Comparison of ENCODE assay signal across 28 cellular contexts in the genomic region with DNA sequence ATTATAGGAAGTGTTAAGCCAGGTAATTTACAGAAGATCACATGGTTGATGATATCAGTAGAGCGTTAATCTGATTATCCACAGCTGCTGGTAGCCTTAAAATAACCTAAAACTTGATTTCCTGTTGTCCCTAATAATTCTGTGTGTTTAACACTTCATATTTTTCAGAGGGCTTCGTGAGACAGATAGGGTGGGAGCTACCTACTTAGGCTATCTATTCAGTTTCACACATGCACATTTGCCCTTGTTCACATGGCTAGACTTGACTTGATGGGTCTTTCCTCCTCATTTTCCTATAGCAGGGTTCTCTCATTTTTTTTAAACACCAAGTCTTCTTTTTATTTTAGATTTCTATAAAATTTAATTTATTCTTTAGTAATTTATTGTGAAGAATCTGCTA. TPM values are rescaled to one million over a fixed set of nuclear protein-coding genes. Genes with fewer than 3 reads are reported as not detected.
DNase-seq lines count a peak whose midpoint lies in the region; FAIRE-seq and TF ChIP-seq lines count a peak whose summit lies in the region.
"Had no signal": no experiment of that assay in that cellular context is flagged by ENCODE, and none has a peak within 500 bp of the region (broad histone marks: within the 10 kb centered on the region; RNA-seq: fewer than 3 reads in every experiment).

No MANE protein-coding gene starts in this region.

- BruUV-seq in MCF 10A (replicated peaks; lab: Mats Ljungman, UMichigan) (no TSS peak), mammary epithelial cell (replicated peaks; lab: Mats Ljungman, UMichigan) (no TSS peak)

- H4K20me1 ChIP-seq in mammary epithelial cell (ENCODE audit: insufficient read depth, low read length) (peaks cover 5% of the 10 kb centered on the region), Loucy (ENCODE audit: insufficient read depth, low read length, poor library complexity, severe bottlenecking) (peaks cover 72% of the 10 kb centered on the region), osteoblast (ENCODE audit: insufficient read depth, low read length) (peaks cover 78% of the 10 kb centered on the region)

- in situ Hi-C loops in mammary epithelial cell (cut with MboI; ENCODE audit: low sequenced_read_pairs in 2 of 2), result no loop called here

- no peak overlapping the region for H3K27ac ChIP-seq in mammary epithelial cell (ENCODE audit: insufficient read depth, low read depth, low read length)
- peak overlapping the region; percentile 26 for H3K27ac ChIP-seq in osteoblast (ENCODE audit: low read depth, low read length)
- no peak overlapping the region for H3K27ac ChIP-seq in kidney (ENCODE audit: low read depth in 2 of 2, low read length in 2 of 2)
- H3K27ac ChIP-seq: 22Rv1, A549, BLaER1 had no signal

- H3K9me3 ChIP-seq in mammary epithelial cell (replicated peaks; ENCODE audit: insufficient read depth, low read length) (no peaks in the 10 kb centered on the region), Loucy (ENCODE audit: insufficient read depth, low read depth, low read length) (no peaks in the 10 kb centered on the region), osteoblast (ENCODE audit: low read depth, low read length) (no peaks in the 10 kb centered on the region), kidney (ENCODE audit: control insufficient read depth in 1 of 2, low read length in 2 of 2) (no peaks in the 10 kb centered on the region)
- H3K9me3 ChIP-seq: A549, BE2C had no signal

- no peaks in the 10 kb centered on the region for H3F3A ChIP-seq in Loucy (ENCODE audit: low read depth)

- POLR2A ChIA-PET in MCF 10A (lab: Yijun Ruan, JAX), result interaction anchor here (0.5 to 1.3 kb wide), 3 partner anchors 8 to 13 kb away, joined by 3 to 5 read pairs (median 4); no protein-coding TSS in a partner anchor

- peaks cover 40% of the 10 kb centered on the region for H3K4me1 Mint-ChIP-seq in MCF 10A (ENCODE audit: insufficient read depth, unreplicated experiment)
- H3K4me1 Mint-ChIP-seq in dendritic cell treated with granulocyte-macrophage colony-stimulating factor and Interleukin-4, amounts not matched to agents 40 ng/mL and 50 ng/mL, for 4 days (ENCODE audit: low read depth), result peaks cover 64% of the 10 kb centered on the region

- peaks cover 4% of the 10 kb centered on the region for H3K4me1 ChIP-seq in mammary epithelial cell (ENCODE audit: insufficient read depth, low read length)
- H3K4me1 ChIP-seq in Loucy (ENCODE audit: insufficient read depth, low read length, poor library complexity, severe bottlenecking), result peaks cover 32% of the 10 kb centered on the region
- H3K4me1 ChIP-seq in osteoblast (ENCODE audit: insufficient read depth, low read length), result peaks cover 61% of the 10 kb centered on the region
- peaks cover 10 to 22% of the 10 kb centered on the region in 2 donors for H3K4me1 ChIP-seq in kidney (ENCODE audit: control insufficient read depth in 1 of 2, insufficient read depth in 1 of 2, low read depth in 1 of 2, low read length in 2 of 2)
- H3K4me1 ChIP-seq: BE2C had no signal

- H3K36me3 ChIP-seq in mammary epithelial cell (ENCODE audit: insufficient read depth, low read length) (no peaks in the 10 kb centered on the region), Loucy (ENCODE audit: insufficient read depth, low read length) (no peaks in the 10 kb centered on the region), osteoblast (ENCODE audit: insufficient read depth, low read length) (peaks cover 40% of the 10 kb centered on the region), kidney (ENCODE audit: control insufficient read depth in 1 of 2, insufficient read depth in 2 of 2, low read length in 2 of 2) (peaks cover 0 to 2% of the 10 kb centered on the region in 2 donors)
- H3K36me3 ChIP-seq: BE2C had no signal

- H3K36me3 Mint-ChIP-seq in MCF 10A (ENCODE audit: insufficient read depth, unreplicated experiment), result peaks cover 20% of the 10 kb centered on the region
- peaks cover 40% of the 10 kb centered on the region for H3K36me3 Mint-ChIP-seq in dendritic cell treated with granulocyte-macrophage colony-stimulating factor and Interleukin-4, amounts not matched to agents 40 ng/mL and 50 ng/mL, for 4 days (ENCODE audit: low read depth)

- no peaks in the 10 kb centered on the region for H3K27me3 ChIP-seq in mammary epithelial cell (ENCODE audit: insufficient read depth, low read length)
- H3K27me3 ChIP-seq in Loucy (ENCODE audit: insufficient read depth, low read length, poor library complexity, severe bottlenecking), result no peaks in the 10 kb centered on the region
- no peaks in the 10 kb centered on the region for H3K27me3 ChIP-seq in osteoblast (ENCODE audit: insufficient read depth, low read length)
- H3K27me3 ChIP-seq: BE2C, BLaER1 had no signal

- WGBS in mammary epithelial cell (ENCODE audit: low coverage, missing lambda C conversion rate), result 91% methylated on average over 2 of the region's 2 CpGs

- H3K79me2 ChIP-seq in mammary epithelial cell (ENCODE audit: insufficient read depth, low read length) (peaks cover 100% of the 10 kb centered on the region), Loucy (ENCODE audit: insufficient read depth, low read length) (peaks cover 97% of the 10 kb centered on the region), osteoblast (ENCODE audit: insufficient read depth, low read length) (peaks cover 99% of the 10 kb centered on the region)

- intact Hi-C loops in MCF 10A (cut with micrococcal nuclease) (no loop called here), mammary epithelial cell (cut with micrococcal nuclease) (no loop called here), kidney (cut with DNase I) (loop anchor here (10.0 kb wide), 1 partner anchor 135 kb away; no protein-coding TSS in a partner anchor)
- intact Hi-C loops in dendritic cell treated with granulocyte-macrophage colony-stimulating factor and Interleukin-4, amounts not matched to agents 40 ng/mL and 50 ng/mL, for 4 days (cut with micrococcal nuclease), result no loop called here

- no peaks in the 10 kb centered on the region for H3K27me3 Mint-ChIP-seq in MCF 10A (ENCODE audit: insufficient read depth, unreplicated experiment)
- H3K27me3 Mint-ChIP-seq in dendritic cell treated with granulocyte-macrophage colony-stimulating factor and Interleukin-4, amounts not matched to agents 40 ng/mL and 50 ng/mL, for 4 days, result no peaks in the 10 kb centered on the region
- H3K27me3 Mint-ChIP-seq: CD4-positive, alpha-beta memory T cell; CD4-positive, CD25-positive, alpha-beta regulatory T cell; CD8-positive, alpha-beta memory T cell had no signal

- H3K9me2 ChIP-seq in Loucy (replicated peaks; ENCODE audit: low read depth, low read length), result no peaks in the 10 kb centered on the region

- DNase-seq in MCF 10A (ENCODE audit: unreplicated experiment), result no peak
- DNase-seq in mammary epithelial cell, result no peak
- DNase-seq in osteoblast (ENCODE audit: insufficient read length, low spot score, missing footprints), result no peak
- DNase-seq in NCI-H82 treated with DMSO at 0.1 percent for 48 hours (lab: John Stamatoyannopoulos, UW; ENCODE audit: unreplicated experiment), result no peak
- no peak for DNase-seq in stimulated activated CD8-positive, alpha-beta memory T cell treated with anti-CD3 and anti-CD28 coated beads, Interleukin-4, amount 100 ng/mL, for 48 hours
- no peak for DNase-seq in kidney
- DNase-seq: ACHN; BE2C; C1 segment of cervical spinal cord; CD4-positive, alpha-beta memory T cell; CD4-positive, CD25-positive, alpha-beta regulatory T cell; CD8-positive, alpha-beta memory T cell; COR-L47; DMS 273 treated with DMSO at 0.1 percent for 48 hours; DMS153; DMS53; DMS79; DND-41; GF-D8 had no signal

- no peak for FAIRE-seq in kidney (lab: Jason Lieb, UNC)
- FAIRE-seq: A549, G401.6, GM12891, GM19239 had no signal

- TF ChIP-seq CTCF in MCF 10A (IDR thresholded peaks at IDR 0.05; ENCODE audit: unreplicated experiment) (no peak), mammary epithelial cell (conservative IDR thresholded peaks at IDR 0.05 in 1 of 2, IDR thresholded peaks at IDR 0.05 in 1 of 2; ENCODE audit: extremely low read depth in 1 of 2, insufficient read depth in 1 of 2, low read depth in 1 of 2, low read length in 2 of 2) (no peak), Loucy (conservative IDR thresholded peaks at IDR 0.05; ENCODE audit: low read length) (no peak), osteoblast (IDR thresholded peaks at IDR 0.05; ENCODE audit: extremely low read depth, low read depth, low read length) (no peak), kidney (IDR thresholded peaks at IDR 0.05; ENCODE audit: borderline replicate concordance, extremely low read depth, insufficient read depth) (no peak)

- H3K4me3 ChIP-seq in mammary epithelial cell (replicated peaks in 1 of 3; ENCODE audit: insufficient read depth in 1 of 3, low read depth in 2 of 3, low read length in 3 of 3) (no peak overlapping the region), Loucy (ENCODE audit: low read length, poor library complexity, severe bottlenecking) (no peak overlapping the region), osteoblast (ENCODE audit: insufficient read depth, low read length) (no peak overlapping the region), kidney (ENCODE audit: low read length in 2 of 2) (no peak overlapping the region)
- H3K4me3 ChIP-seq: A549, BLaER1 had no signal

- H3K4me2 ChIP-seq in mammary epithelial cell (ENCODE audit: insufficient read depth, low read depth, low read length) (no peak overlapping the region), Loucy (ENCODE audit: low read depth, low read length, poor library complexity, severe bottlenecking) (peak overlapping the region; percentile 47), osteoblast (ENCODE audit: insufficient read depth, low read length) (no peak overlapping the region)
- H3K4me2 ChIP-seq: A549, BLaER1 had no signal

- H2AFZ ChIP-seq in mammary epithelial cell (ENCODE audit: low read depth, low read length) (no peak overlapping the region), Loucy (ENCODE audit: low read length) (no peak overlapping the region), osteoblast (ENCODE audit: low read length) (no peak overlapping the region)

- peaks cover 8% of the 10 kb centered on the region for H3K9me3 Mint-ChIP-seq in MCF 10A (ENCODE audit: unreplicated experiment)
- peaks cover 9% of the 10 kb centered on the region for H3K9me3 Mint-ChIP-seq in dendritic cell treated with granulocyte-macrophage colony-stimulating factor and Interleukin-4, amounts not matched to agents 40 ng/mL and 50 ng/mL, for 4 days
- H3K9me3 Mint-ChIP-seq: CD4-positive, alpha-beta memory T cell; CD8-positive, alpha-beta memory T cell had no signal

- no peak overlapping the region for H3K4me3 Mint-ChIP-seq in MCF 10A (ENCODE audit: unreplicated experiment)
- no peak overlapping the region for H3K4me3 Mint-ChIP-seq in dendritic cell treated with granulocyte-macrophage colony-stimulating factor and Interleukin-4, amounts not matched to agents 40 ng/mL and 50 ng/mL, for 4 days
- H3K4me3 Mint-ChIP-seq: CD14-positive monocyte; CD8-positive, alpha-beta memory T cell had no signal

- H3K9ac ChIP-seq in mammary epithelial cell (ENCODE audit: insufficient read depth, low read length) (no peak overlapping the region), Loucy (ENCODE audit: low read depth, low read length, poor library complexity, severe bottlenecking) (no peak overlapping the region), kidney (ENCODE audit: low read length in 2 of 2) (no peak overlapping the region)
- H3K9ac ChIP-seq: BLaER1 had no signal

- peak overlapping the region; percentile 46 for H3K27ac Mint-ChIP-seq in MCF 10A (ENCODE audit: low read depth, unreplicated experiment)
- H3K27ac Mint-ChIP-seq in dendritic cell treated with granulocyte-macrophage colony-stimulating factor and Interleukin-4, amounts not matched to agents 40 ng/mL and 50 ng/mL, for 4 days, result peak overlapping the region; percentile 24

- dilution Hi-C loops in mammary epithelial cell (cut with HindIII; ENCODE audit: low sequenced_read_pairs), result no loop called here

- CTCF ChIA-PET in MCF 10A (lab: Yijun Ruan, JAX) (interaction anchor here (0.6 to 1.0 kb wide), 2 partner anchors 10 to 147 kb away, joined by 3 to 4 read pairs; no protein-coding TSS in a partner anchor), mammary epithelial cell (lab: Charles Lee; ENCODE audit: low non-redundant PET) (no interaction called here)

RNA-seq across cellular contexts. Expression of gene BACH1, which starts 11.0 kb away (rescaled TPM):
- total RNA-seq in MCF 10A (2022) (69.3 and 76.6 TPM in 2 replicates), mammary epithelial cell (10 to 100 TPM; 38.8 to 45.7 TPM), osteoblast (153 and 189 TPM in 2 replicates), kidney (85.1 TPM)
- polyA plus RNA-seq in mammary epithelial cell (13.7 TPM), kidney (ENCODE audit: insufficient read depth, low read depth, low replicate concordance) (5.6 TPM)
- 98.6 TPM for polyA minus RNA-seq in mammary epithelial cell
